25 cellular contexts compared by ENCODE assay signal in genomic region chr3:104987859-104988258, GRCh38.
A peak's percentile ranks its signal among the peaks of the same experiment; 100 is the strongest.
DNase-seq lines count a peak whose midpoint lies in the region; ATAC-seq, FAIRE-seq and TF ChIP-seq lines count a peak whose summit lies in the region.
"Had no signal": no experiment of that assay in that cellular context is flagged by ENCODE, and none has a peak within 500 bp of the region (broad histone marks: within the 10 kb centered on the region; RNA-seq: fewer than 3 reads in every experiment).

No MANE protein-coding gene starts in this region.

- H3K27me3 Mint-ChIP-seq in neural progenitor cell (ENCODE audit: insufficient read depth, low read depth) = peaks cover 8% of the 10 kb centered on the region
- no peaks in the 10 kb centered on the region for H3K27me3 Mint-ChIP-seq in activated T-cell treated with anti-CD3 and anti-CD28 coated beads, Interleukin-2, amount 50 U/mL, for 4 hours (ENCODE audit: low read depth)
- H3K27me3 Mint-ChIP-seq: activated naive CD8-positive, alpha-beta T cell treated with anti-CD3 and anti-CD28 coated beads, Interleukin-2, amount 50 U/mL, for 24 hours; dendritic cell treated with granulocyte-macrophage colony-stimulating factor and Interleukin-4, amounts not matched to agents 40 ng/mL and 50 ng/mL, for 4 days had no signal

- no peaks in the 10 kb centered on the region for H3K36me3 ChIP-seq in Karpas-422 (ENCODE audit: insufficient read depth, low read length)
- no peaks in the 10 kb centered on the region for H3K36me3 ChIP-seq in bronchial epithelial cell (ENCODE audit: control insufficient read depth, insufficient read depth, low read length)
- no peaks in the 10 kb centered on the region for H3K36me3 ChIP-seq in neural progenitor cell
- no peaks in the 10 kb centered on the region for H3K36me3 ChIP-seq in tibial nerve
- H3K36me3 ChIP-seq: gastrocnemius medialis, HAP-1, lower lobe of right lung, tibial artery had no signal

- H3K27ac ChIP-seq in Karpas-422 (ENCODE audit: low read length) (no peak overlapping the region), neural progenitor cell (no peak overlapping the region), tibial nerve (no peak overlapping the region)
- H3K27ac ChIP-seq: gastrocnemius medialis, lower lobe of right lung, tibial artery had no signal

- H3K9me3 ChIP-seq in Karpas-422 (ENCODE audit: low read length) = no peaks in the 10 kb centered on the region
- H3K9me3 ChIP-seq in neural progenitor cell (ENCODE audit: low read depth) = no peaks in the 10 kb centered on the region
- H3K9me3 ChIP-seq in tibial nerve = no peaks in the 10 kb centered on the region
- H3K9me3 ChIP-seq: gastrocnemius medialis, HAP-1, lower lobe of right lung, tibial artery had no signal

- TF ChIP-seq CTCF in GM12872 (IDR thresholded peaks at IDR 0.05; ENCODE audit: insufficient read depth, low read depth, low read length) (0 out of 3 replicates have a peak, but pooled peaks have one; percentile 10), bronchial epithelial cell (IDR thresholded peaks at IDR 0.05; ENCODE audit: insufficient read depth, low read length, severe bottlenecking) (no peak), neural progenitor cell (IDR thresholded peaks at IDR 0.05) (peak; percentile 35), tibial nerve (IDR thresholded peaks at IDR 0.05) (no peak)

- H3K4me1 ChIP-seq in Karpas-422 (ENCODE audit: low read length) (no peaks in the 10 kb centered on the region), neural progenitor cell (no peaks in the 10 kb centered on the region), tibial nerve (no peaks in the 10 kb centered on the region)
- H3K4me1 ChIP-seq: gastrocnemius medialis, HAP-1, lower lobe of right lung, tibial artery had no signal

- no peak for FAIRE-seq in bronchial epithelial cell (lab: Jason Lieb, UNC)
- FAIRE-seq: kidney had no signal

- H3K4me2 ChIP-seq in Karpas-422 (ENCODE audit: low read depth, low read length, poor library complexity, severe bottlenecking) (no peak overlapping the region), neural progenitor cell (no peak overlapping the region)

- H3K4me1 Mint-ChIP-seq in neural progenitor cell = peaks cover 9% of the 10 kb centered on the region
- no peaks in the 10 kb centered on the region for H3K4me1 Mint-ChIP-seq in activated T-cell treated with anti-CD3 and anti-CD28 coated beads, Interleukin-2, amount 50 U/mL, for 4 hours (ENCODE audit: low read depth)
- H3K4me1 Mint-ChIP-seq: activated naive CD8-positive, alpha-beta T cell treated with anti-CD3 and anti-CD28 coated beads, Interleukin-2, amount 50 U/mL, for 24 hours; T-helper 17 cell had no signal

- ATAC-seq in activated T-cell treated with anti-CD3 and anti-CD28 coated beads, Interleukin-2, amount 50 U/mL, for 4 hours = no peak
- ATAC-seq: activated naive CD8-positive, alpha-beta T cell treated with anti-CD3 and anti-CD28 coated beads, Interleukin-2, amount 50 U/mL, for 24 hours; gastrocnemius medialis; lower lobe of right lung; T-helper 17 cell had no signal

- no peak overlapping the region for H3K27ac Mint-ChIP-seq in neural progenitor cell
- H3K27ac Mint-ChIP-seq: activated naive CD8-positive, alpha-beta T cell treated with anti-CD3 and anti-CD28 coated beads, Interleukin-2, amount 50 U/mL, for 24 hours; brain; dendritic cell treated with granulocyte-macrophage colony-stimulating factor and Interleukin-4, amounts not matched to agents 40 ng/mL and 50 ng/mL, for 4 days; stimulated activated naive CD8-positive, alpha-beta T cell treated with anti-CD3 and anti-CD28 coated beads, Interleukin-15, Interleukin-2, amounts not matched to agents 100 ng/mL and 50 ng/mL, for 24 hours; T-helper 17 cell had no signal

- H3K9me3 Mint-ChIP-seq in neural progenitor cell = no peaks in the 10 kb centered on the region
- no peaks in the 10 kb centered on the region for H3K9me3 Mint-ChIP-seq in activated T-cell treated with anti-CD3 and anti-CD28 coated beads, Interleukin-2, amount 50 U/mL, for 4 hours
- H3K9me3 Mint-ChIP-seq: activated naive CD8-positive, alpha-beta T cell treated with anti-CD3 and anti-CD28 coated beads, Interleukin-2, amount 50 U/mL, for 24 hours; brain; dendritic cell treated with granulocyte-macrophage colony-stimulating factor and Interleukin-4, amounts not matched to agents 40 ng/mL and 50 ng/mL, for 4 days; stimulated activated naive CD8-positive, alpha-beta T cell treated with anti-CD3 and anti-CD28 coated beads, Interleukin-15, Interleukin-2, amounts not matched to agents 100 ng/mL and 50 ng/mL, for 24 hours had no signal

- H2AFZ ChIP-seq in Karpas-422 (ENCODE audit: low read length) = no peak overlapping the region
- no peak overlapping the region for H2AFZ ChIP-seq in neural progenitor cell (replicated peaks)

- H3K9ac ChIP-seq in Karpas-422 (ENCODE audit: low read length) = no peak overlapping the region
- no peak overlapping the region for H3K9ac ChIP-seq in neural progenitor cell

- WGBS in tibial nerve, 2 donors = 87 to 94% methylated on average over 2 of the region's 2 CpGs

- H3K4me3 Mint-ChIP-seq in neural progenitor cell = no peak overlapping the region
- H3K4me3 Mint-ChIP-seq in activated T-cell treated with anti-CD3 and anti-CD28 coated beads, Interleukin-2, amount 50 U/mL, for 4 hours = no peak overlapping the region
- H3K4me3 Mint-ChIP-seq: activated naive CD8-positive, alpha-beta T cell treated with anti-CD3 and anti-CD28 coated beads, Interleukin-2, amount 50 U/mL, for 24 hours; brain; dendritic cell treated with granulocyte-macrophage colony-stimulating factor and Interleukin-4, amounts not matched to agents 40 ng/mL and 50 ng/mL, for 4 days; stimulated activated naive CD8-positive, alpha-beta T cell treated with anti-CD3 and anti-CD28 coated beads, Interleukin-15, Interleukin-2, amounts not matched to agents 100 ng/mL and 50 ng/mL, for 24 hours; T-helper 17 cell had no signal

- TF ChIP-seq EP300 in tibial nerve (IDR thresholded peaks at IDR 0.05) = no peak

- no peaks in the 10 kb centered on the region for H3K9me2 ChIP-seq in Karpas-422 (replicated peaks; ENCODE audit: insufficient read depth, low read length)

- H3K79me2 ChIP-seq in Karpas-422 (ENCODE audit: low read length) (no peaks in the 10 kb centered on the region), neural progenitor cell (ENCODE audit: low read depth) (no peaks in the 10 kb centered on the region)

- H3K27me3 ChIP-seq in Karpas-422 (ENCODE audit: low read length) (no peaks in the 10 kb centered on the region), bronchial epithelial cell (ENCODE audit: control insufficient read depth, insufficient read depth, low read length) (no peaks in the 10 kb centered on the region), neural progenitor cell (no peaks in the 10 kb centered on the region), tibial nerve (no peaks in the 10 kb centered on the region)
- H3K27me3 ChIP-seq: gastrocnemius medialis, tibial artery had no signal

- DNase-seq in Karpas-422 = peak; percentile 41
- peak; percentile 8 for DNase-seq in bronchial epithelial cell (ENCODE audit: low read depth)
- no peak for DNase-seq in neural progenitor cell (ENCODE audit: low spot score)
- no peak for DNase-seq in tibial nerve (ENCODE audit: low spot score in 2 of 2)
- DNase-seq in activated T-cell treated with anti-CD3 and anti-CD28 coated beads, Interleukin-2, amount 50 U/mL, for 4 hours = no peak
- DNase-seq in stimulated activated CD4-positive, alpha-beta T cell treated with anti-CD3 and anti-CD28 coated beads, Interleukin-12 subunit alpha, Interleukin-12 subunit beta, amount 100 ng/mL, for 4 hours = no peak
- DNase-seq: activated CD4-positive, alpha-beta T cell treated with anti-CD3 and anti-CD28 coated beads, Interleukin-2, amount 50 U/mL, for 48 hours; activated effector memory CD4-positive, alpha-beta T cell treated with anti-CD3 and anti-CD28 coated beads, Interleukin-2, amount 50 U/mL, for 16 hours; activated naive CD8-positive, alpha-beta T cell treated with anti-CD3 and anti-CD28 coated beads, Interleukin-2, amount 50 U/mL, for 24 hours; AML-193; gastrocnemius medialis; kidney; lower lobe of right lung; NCI-H1436; NCI-H2171; NCI-H69; SHP77; stimulated activated CD4-positive, alpha-beta T cell treated with anti-CD3 and anti-CD28 coated beads, Interleukin-4, amount 100 ng/mL, for 24 hours; T-helper 17 cell; tibial artery had no signal

- no peaks in the 10 kb centered on the region for H3K36me3 Mint-ChIP-seq in neural progenitor cell
- H3K36me3 Mint-ChIP-seq in activated T-cell treated with anti-CD3 and anti-CD28 coated beads, Interleukin-2, amount 50 U/mL, for 4 hours (ENCODE audit: insufficient read depth) = no peaks in the 10 kb centered on the region
- H3K36me3 Mint-ChIP-seq: brain had no signal

- no peaks in the 10 kb centered on the region for H3F3A ChIP-seq in neural progenitor cell (ENCODE audit: low read depth)

- H3K4me3 ChIP-seq in Karpas-422 (ENCODE audit: low read length) (no peak overlapping the region), bronchial epithelial cell (ENCODE audit: low read depth, low read length) (no peak overlapping the region), neural progenitor cell (no peak overlapping the region), tibial nerve (no peak overlapping the region)
- H3K4me3 ChIP-seq: gastrocnemius medialis, HAP-1, lower lobe of right lung, tibial artery had no signal

- no peak for TF ChIP-seq POLR2A in tibial nerve (IDR thresholded peaks at IDR 0.05)

- H4K20me1 ChIP-seq in Karpas-422 (ENCODE audit: insufficient read depth, low read depth, low read length) (no peaks in the 10 kb centered on the region), neural progenitor cell (ENCODE audit: low read depth) (no peaks in the 10 kb centered on the region)

Comparison
In these comparisons a context has a peak if more than half of its experiments do, and no peak if none do; other contexts are left out.
1. CTCF ChIP-seq: peak in GM12872 (single experiment) and neural progenitor cell (single experiment); none in bronchial epithelial cell (single experiment) and tibial nerve (0 of 5).
2. DNase-seq: peak in Karpas-422 (single experiment) and bronchial epithelial cell (single experiment); none in neural progenitor cell (single experiment), tibial nerve (0 of 2), activated T-cell treated with anti-CD3 and anti-CD28 coated beads, Interleukin-2, amount 50 U/mL, for 4 hours (single experiment) and stimulated activated CD4-positive, alpha-beta T cell treated with anti-CD3 and anti-CD28 coated beads, Interleukin-12 subunit alpha, Interleukin-12 subunit beta, amount 100 ng/mL, for 4 hours (single experiment).